ENCODE assay signal across 21 cellular contexts in the genomic region with DNA sequence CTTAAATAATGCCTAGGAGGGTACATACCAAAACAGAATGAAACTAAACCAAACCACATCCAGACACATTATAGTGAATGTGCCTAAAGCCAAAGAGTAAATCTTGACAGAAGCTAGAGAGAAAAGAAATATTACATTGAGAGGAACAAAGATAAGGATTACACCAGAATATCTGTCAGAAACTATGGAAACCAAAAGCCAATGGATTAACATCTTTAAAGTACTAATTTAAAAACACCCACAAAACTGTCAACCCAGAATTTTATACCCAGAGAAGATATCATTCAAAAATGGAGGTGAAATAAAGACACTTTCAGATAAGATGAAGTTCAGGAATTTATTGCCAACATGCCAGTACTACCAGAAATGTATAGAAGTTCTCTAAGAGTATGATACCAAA.
"Had no signal": no experiment of that assay in that cellular context is flagged by ENCODE, and none has a peak within 500 bp of the region (broad histone marks: within the 10 kb centered on the region; RNA-seq: fewer than 3 reads in every experiment).

No MANE protein-coding gene starts in this region.

- ATAC-seq: foreskin keratinocyte; gastroesophageal sphincter; heart right ventricle; left cardiac atrium; left lung; left ventricle myocardium superior; lower lobe of right lung; mucosa of descending colon; naive thymus-derived CD8-positive, alpha-beta T cell had no signal

- H3K4me1 Mint-ChIP-seq: naive B cell; naive thymus-derived CD8-positive, alpha-beta T cell had no signal

- H3K27ac Mint-ChIP-seq: mesothelial cell of epicardium; naive thymus-derived CD8-positive, alpha-beta T cell had no signal

- H3K9me3 ChIP-seq: mucosa of descending colon had no signal

- H3K27ac ChIP-seq: coronary artery, dorsolateral prefrontal cortex, esophagus muscularis mucosa, foreskin keratinocyte, gastroesophageal sphincter, heart right ventricle, left lung, lower lobe of right lung had no signal

- H3K27me3 Mint-ChIP-seq: naive B cell had no signal

- H3K36me3 ChIP-seq: esophagus muscularis mucosa, gastroesophageal sphincter, heart right ventricle, left lung, lower lobe of right lung had no signal

- H3K4me3 Mint-ChIP-seq: mesothelial cell of epicardium; naive B cell; naive thymus-derived CD8-positive, alpha-beta T cell had no signal

- H3K27me3 ChIP-seq: dorsolateral prefrontal cortex, esophagus muscularis mucosa, foreskin keratinocyte, gastroesophageal sphincter, heart right ventricle, left lung had no signal

- H3K4me1 ChIP-seq: foreskin keratinocyte, left lung had no signal

- DNase-seq: dermis blood vessel endothelial cell; dorsolateral prefrontal cortex; effector CD4-positive, alpha-beta T cell; effector memory CD4-positive, alpha-beta T cell; foreskin keratinocyte; heart right ventricle; hippocampal formation; left cardiac atrium; left lung; left ventricle myocardium superior; lower lobe of right lung; mesenchymal stem cell; mucosa of descending colon; naive B cell; naive thymus-derived CD8-positive, alpha-beta T cell had no signal

- H3K4me3 ChIP-seq: coronary artery, dorsolateral prefrontal cortex, esophagus muscularis mucosa, gastroesophageal sphincter, heart right ventricle, left lung, lower lobe of right lung, mucosa of descending colon had no signal

- FAIRE-seq: endothelial cell of umbilical vein, keratinocyte had no signal
